8 cellular contexts compared by ENCODE assay signal in the genomic region with DNA sequence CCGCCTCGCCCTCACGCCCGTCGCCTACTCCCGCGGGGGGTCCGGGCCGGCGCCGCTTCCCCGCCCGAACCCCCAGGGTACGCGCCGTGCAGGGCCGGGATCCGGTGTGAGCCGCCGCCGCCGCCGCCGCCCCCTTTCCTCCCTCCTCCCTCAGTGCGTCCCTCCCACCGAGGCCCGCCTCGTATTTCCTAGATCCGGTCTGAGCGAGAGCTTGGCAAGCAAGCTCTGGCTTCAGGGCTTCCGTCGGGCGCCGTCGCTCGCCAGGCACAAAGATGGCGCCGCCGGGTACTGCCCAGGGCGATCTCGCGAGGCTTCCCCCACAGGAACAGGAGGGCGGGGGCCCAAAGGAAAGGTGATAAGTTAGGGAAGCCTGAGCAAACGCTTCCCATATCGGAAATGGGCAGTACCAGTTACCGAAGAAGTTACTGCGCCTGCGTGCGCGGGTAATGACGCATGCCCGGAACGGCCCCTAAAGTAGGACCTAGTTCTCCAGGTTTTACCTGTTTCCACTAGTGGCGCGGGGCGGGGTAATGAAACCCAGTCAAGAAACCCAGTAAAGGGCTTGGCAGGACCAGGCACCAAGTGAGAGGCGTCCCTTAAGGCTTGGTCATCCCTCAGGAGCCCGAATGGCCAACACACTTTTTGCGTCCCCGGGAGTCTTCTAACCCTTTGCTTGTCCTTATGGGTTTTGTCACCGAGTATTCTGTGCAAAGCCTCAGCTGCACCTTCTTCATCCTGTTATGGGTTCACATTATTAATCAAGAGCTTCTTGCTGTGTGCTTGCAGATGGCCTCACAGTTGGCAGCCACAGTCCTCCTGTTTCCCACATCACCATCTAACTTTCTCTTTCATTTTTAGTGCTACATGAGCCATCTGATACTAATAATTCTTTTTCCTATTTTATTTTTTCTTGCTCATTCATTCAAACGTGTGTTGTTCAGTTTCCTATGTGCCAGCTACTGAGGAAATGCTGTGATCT. TPM values are rescaled to one million over a fixed set of nuclear protein-coding genes. Genes with fewer than 3 reads are reported as not detected.
A peak's percentile ranks its signal among the peaks of the same experiment; 100 is the strongest.
DNase-seq lines count a peak whose midpoint lies in the region; ATAC-seq and TF ChIP-seq lines count a peak whose summit lies in the region.

A gene with protein sequence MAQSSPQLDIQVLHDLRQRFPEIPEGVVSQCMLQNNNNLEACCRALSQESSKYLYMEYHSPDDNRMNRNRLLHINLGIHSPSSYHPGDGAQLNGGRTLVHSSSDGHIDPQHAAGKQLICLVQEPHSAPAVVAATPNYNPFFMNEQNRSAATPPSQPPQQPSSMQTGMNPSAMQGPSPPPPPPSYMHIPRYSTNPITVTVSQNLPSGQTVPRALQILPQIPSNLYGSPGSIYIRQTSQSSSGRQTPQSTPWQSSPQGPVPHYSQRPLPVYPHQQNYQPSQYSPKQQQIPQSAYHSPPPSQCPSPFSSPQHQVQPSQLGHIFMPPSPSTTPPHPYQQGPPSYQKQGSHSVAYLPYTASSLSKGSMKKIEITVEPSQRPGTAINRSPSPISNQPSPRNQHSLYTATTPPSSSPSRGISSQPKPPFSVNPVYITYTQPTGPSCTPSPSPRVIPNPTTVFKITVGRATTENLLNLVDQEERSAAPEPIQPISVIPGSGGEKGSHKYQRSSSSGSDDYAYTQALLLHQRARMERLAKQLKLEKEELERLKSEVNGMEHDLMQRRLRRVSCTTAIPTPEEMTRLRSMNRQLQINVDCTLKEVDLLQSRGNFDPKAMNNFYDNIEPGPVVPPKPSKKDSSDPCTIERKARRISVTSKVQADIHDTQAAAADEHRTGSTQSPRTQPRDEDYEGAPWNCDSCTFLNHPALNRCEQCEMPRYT (minus strand): TSS at position 108 of the 979 bp plus-strand sequence. CDS start 29,666 bp downstream, outside the sequence.

- no peak for TF ChIP-seq CTCF in GM13976 (IDR thresholded peaks at IDR 0.05; ENCODE audit: borderline replicate concordance, control extremely low read depth, extremely low read depth, insufficient read depth, missing control alignments)
- TF ChIP-seq CTCF in heart right ventricle (IDR thresholded peaks at IDR 0.05) = no peak
- TF ChIP-seq CTCF in upper lobe of left lung (IDR thresholded peaks at IDR 0.05) = peak in 1 of 6 experiments; percentile 22

- TF ChIP-seq EP300 in upper lobe of left lung (IDR thresholded peaks at IDR 0.05) = peak in 1 of 4 donors; percentile 29

- intact Hi-C loops in T-helper 1 cell treated with Interleukin-12 subunit alpha and Interleukin-12 subunit beta and Interleukin-4 antibody, amounts not matched to agents 30 ng/mL and 1 ng/mL, for 36 hours (cut with micrococcal nuclease) = loop anchor here (1.0 to 2.0 kb wide), 9 partner anchors 11 to 312 kb away; partner anchors contain the start of genes GK and TASL
- intact Hi-C loops in heart right ventricle (cut with DNase I) (no loop called here), posterior cingulate gyrus (cut with DNase I) (no loop called here)

- H3K4me3 ChIP-seq in heart right ventricle (peak within 1 kb of the TSS; percentile 75 to 91 (median 79)), upper lobe of left lung (peak within 1 kb of the TSS; percentile 57 to 87 (median 78))

- peaks cover 0 to 21% (median 6%) of the 10 kb centered on the region in 9 donors for H3K4me1 ChIP-seq in heart right ventricle
- peaks cover 0 to 6% (median 0%) of the 10 kb centered on the region in 4 donors for H3K4me1 ChIP-seq in upper lobe of left lung

- in situ Hi-C loops in GM13976 (cut with MboI; ENCODE audit: low sequenced_read_pairs, unreplicated experiment) = no loop called here

- peak in 2 of 4 donors; percentile 61 to 73 for TF ChIP-seq POLR2A in upper lobe of left lung (IDR thresholded peaks at IDR 0.05)

- DNase-seq in GM13976 (ENCODE audit: low spot score) (peak; percentile 88), NCI-H146 treated with DMSO at 0.1 percent for 48 hours (lab: John Stamatoyannopoulos, UW; ENCODE audit: unreplicated experiment) (peak; percentile 94), amniotic stem cell (lab: John Stamatoyannopoulos, UW) (peak; percentile 86), heart right ventricle (peak; percentile 91 to 93), posterior cingulate gyrus (peak; percentile 74 to 98 (median 84)), upper lobe of left lung (peak; percentile 94 to 96)

- 0% methylated on average over 37 to 59 of the region's 62 CpGs for WGBS in heart right ventricle, 2 donors
- WGBS in upper lobe of left lung, 2 donors = 1 to 25% methylated on average over 6 to 49 of the region's 62 CpGs

- H3K27me3 ChIP-seq in heart right ventricle (peaks cover 0 to 6% (median 0%) of the 10 kb centered on the region in 7 donors), upper lobe of left lung (no peaks in the 10 kb centered on the region)

- H3K36me3 ChIP-seq in heart right ventricle = no peaks in the 10 kb centered on the region
- no peaks in the 10 kb centered on the region for H3K36me3 ChIP-seq in upper lobe of left lung

- H3K27ac ChIP-seq in heart right ventricle = peak within 1 kb of the TSS; percentile 74 to 91 (median 88)
- peak within 1 kb of the TSS; percentile 83 to 92 (median 86) for H3K27ac ChIP-seq in upper lobe of left lung

- ATAC-seq in HG02870 (IDR thresholded peaks at IDR 0.05; ENCODE audit: unreplicated experiment) (peak; percentile 80), heart right ventricle (peak; percentile 96 to 99 (median 98)), upper lobe of left lung (ENCODE audit: low FRiP score in 2 of 2) (peak; percentile 97)

- H3K9me3 ChIP-seq in heart right ventricle = no peaks in the 10 kb centered on the region
- no peaks in the 10 kb centered on the region for H3K9me3 ChIP-seq in upper lobe of left lung

RNA-seq across cellular contexts. Expression of the gene that starts here (rescaled TPM):
- 27.4 and 32.4 TPM in 2 replicates for total RNA-seq in T-helper 1 cell treated with Interleukin-12 subunit alpha and Interleukin-12 subunit beta and Interleukin-4 antibody, amounts not matched to agents 30 ng/mL and 1 ng/mL, for 36 hours
- total RNA-seq in heart right ventricle (10 to 100 TPM; 13.1 to 19.3 (median 15.0) TPM), upper lobe of left lung (10 to 100 TPM; 13.5 to 42.1 (median 18.8) TPM)
- polyA plus RNA-seq in heart right ventricle = 1 to 10 TPM; 3.9 to 7.1 TPM

Comparison
In these comparisons a context has a peak if more than half of its experiments do, and no peak if none do; other contexts are left out.
1. Peak in every context shown above with its lines: DNase-seq, ATAC-seq, H3K4me3 ChIP-seq and H3K27ac ChIP-seq.